In genomic region chr1:204258213-204259115, GRCh38 we compare ENCODE assay signal across 9 cellular contexts. TPM values are rescaled to one million over a fixed set of nuclear protein-coding genes. Genes with fewer than 3 reads are reported as not detected.
DNase-seq lines count a peak whose midpoint lies in the region; ATAC-seq and TF ChIP-seq lines count a peak whose summit lies in the region.
"Had no signal": no experiment of that assay in that cellular context is flagged by ENCODE, and none has a peak within 500 bp of the region (broad histone marks: within the 10 kb centered on the region; RNA-seq: fewer than 3 reads in every experiment).

No MANE protein-coding gene starts in this region.

- peaks cover 3% of the 10 kb centered on the region for H3K36me3 ChIP-seq in mucosa of descending colon (ENCODE audit: low read depth)
- H3K36me3 ChIP-seq: BLaER1 had no signal

- DNase-seq in NCI-H187 (lab: John Stamatoyannopoulos, UW), result peak; percentile 24 to 31
- no peak for DNase-seq in NCI-H187 treated with DMSO at 0.1 percent for 48 hours (lab: John Stamatoyannopoulos, UW)
- DNase-seq in NAMALWA (ENCODE audit: low spot score), result peak; percentile 36
- DNase-seq in epidermal melanocyte (ENCODE audit: insufficient read length, low spot score), result peak; percentile 37
- peak in 2 of 3 donors; percentile 65 to 70 for DNase-seq in mucosa of descending colon

- no peaks in the 10 kb centered on the region for H3K9me3 ChIP-seq in mucosa of descending colon
- H3K9me3 ChIP-seq: BLaER1 had no signal

- TF ChIP-seq CTCF in VCaP (conservative IDR thresholded peaks at IDR 0.05) (peak; percentile 57), mucosa of descending colon (IDR thresholded peaks at IDR 0.05) (peak; percentile 52)

- H3K27ac ChIP-seq in VCaP, result peak overlapping the region; percentile 40; the same call in 1 of the 2 replicates
- H3K27ac ChIP-seq: BLaER1 had no signal

- no peaks in the 10 kb centered on the region for H3K4me1 ChIP-seq in mucosa of descending colon (ENCODE audit: low read depth)

- H3K4me3 ChIP-seq in mucosa of descending colon, result no peak overlapping the region
- H3K4me3 ChIP-seq: BLaER1 had no signal

- peak; percentile 68 for ATAC-seq in mucosa of descending colon
- ATAC-seq in HG02759 (IDR thresholded peaks at IDR 0.05; ENCODE audit: unreplicated experiment), result no peak
- no peak for ATAC-seq in HG03025 (IDR thresholded peaks at IDR 0.05; ENCODE audit: low FRiP score, unreplicated experiment)

- intact Hi-C loops in mucosa of descending colon (cut with DNase I, micrococcal nuclease), result no loop called here

RNA-seq across cellular contexts. Expression of gene GOLT1A, which starts 44.7 kb away (rescaled TPM):
- 10 to 100 TPM in 1 of 3 donors, 1 to 10 TPM in 2; 2.5 to 11.4 (median 3.9) TPM for total RNA-seq in mucosa of descending colon
